8 cellular contexts compared by ENCODE assay signal in the genomic region with DNA sequence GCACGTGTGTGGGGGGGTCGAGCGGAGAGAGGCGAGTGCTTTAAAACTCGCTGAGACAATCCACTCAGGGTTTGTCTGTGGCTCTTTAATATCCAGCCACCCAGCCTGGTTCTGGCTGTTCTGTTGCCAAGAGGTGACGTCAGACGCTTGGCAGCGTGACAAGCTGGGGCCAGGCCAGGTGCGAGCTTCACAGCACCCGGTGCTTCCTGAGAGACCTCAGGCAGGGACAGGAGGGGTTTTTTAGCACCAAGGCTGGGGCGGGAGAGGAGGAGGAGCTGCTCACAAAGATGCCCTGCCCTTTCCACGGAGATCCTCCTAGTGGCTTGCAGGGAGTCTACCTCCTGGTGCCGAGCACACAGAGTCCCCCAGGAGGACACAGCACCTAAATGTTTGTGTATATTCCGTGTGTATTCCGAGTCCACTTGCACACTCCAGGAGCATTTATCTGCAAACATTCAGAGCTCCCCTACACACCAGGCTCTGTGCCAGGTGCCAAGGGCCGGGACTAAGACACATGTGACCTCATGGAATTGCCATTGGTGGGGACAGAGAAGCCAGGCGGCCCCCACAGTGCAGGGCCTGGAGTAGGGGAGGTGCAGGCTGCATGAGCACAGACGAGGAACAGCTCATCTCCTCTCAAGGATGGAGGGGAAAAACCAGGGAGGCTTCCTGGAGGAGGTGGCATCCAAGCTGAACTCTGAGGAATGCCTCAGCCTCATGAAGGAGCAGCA.
A peak's percentile ranks its signal among the peaks of the same experiment; 100 is the strongest.
DNase-seq lines count a peak whose midpoint lies in the region; ATAC-seq and TF ChIP-seq lines count a peak whose summit lies in the region.

No MANE protein-coding gene starts in this region.

- no peak overlapping the region for H3K4me3 Mint-ChIP-seq in type B pancreatic cell

- TF ChIP-seq CTCF in lower lobe of right lung (IDR thresholded peaks at IDR 0.05) (no peak), type B pancreatic cell (conservative IDR thresholded peaks at IDR 0.05) (no peak)

- no peak overlapping the region for H3K27ac Mint-ChIP-seq in type B pancreatic cell

- no peaks in the 10 kb centered on the region for H3K9me3 ChIP-seq in lower lobe of right lung

- no peaks in the 10 kb centered on the region for H3K36me3 Mint-ChIP-seq in type B pancreatic cell

- no peaks in the 10 kb centered on the region for H3K36me3 ChIP-seq in lower lobe of right lung

- peak; percentile 92 for DNase-seq in DMS 273 (lab: John Stamatoyannopoulos, UW; ENCODE audit: unreplicated experiment)
- peak; percentile 33 for DNase-seq in NCI-H128 (lab: John Stamatoyannopoulos, UW; ENCODE audit: unreplicated experiment)
- DNase-seq in anterior cingulate cortex (lab: John Stamatoyannopoulos, UW): peak in 56 of 58 donors; percentile 18 to 87 (median 63)
- DNase-seq in lower lobe of right lung: peak; percentile 73
- DNase-seq in NOMO-1 (lab: John Stamatoyannopoulos, UW; ENCODE audit: unreplicated experiment in 2 of 2): no peak
- no peak for DNase-seq in COLO829 (ENCODE audit: low spot score)
- no peak for DNase-seq in type B pancreatic cell (ENCODE audit: extremely low spot score, unreplicated experiment)

- peaks cover 5% of the 10 kb centered on the region for H3K4me1 ChIP-seq in lower lobe of right lung

- no peaks in the 10 kb centered on the region for H3K9me3 Mint-ChIP-seq in type B pancreatic cell

- peaks cover 5% of the 10 kb centered on the region for H3K27me3 ChIP-seq in lower lobe of right lung (ENCODE audit: low read depth)

- H3K27me3 Mint-ChIP-seq in type B pancreatic cell: peaks cover 16% of the 10 kb centered on the region

- ATAC-seq in lower lobe of right lung (peak; percentile 81 to 90), GM19023 (IDR thresholded peaks at IDR 0.05; ENCODE audit: unreplicated experiment) (no peak)

- intact Hi-C loops in lower lobe of right lung (cut with DNase I): no loop called here

- no peak overlapping the region for H3K4me3 ChIP-seq in lower lobe of right lung

- H3K27ac ChIP-seq in lower lobe of right lung: no peak overlapping the region

- H3K4me1 Mint-ChIP-seq in type B pancreatic cell (ENCODE audit: unreplicated experiment): no peaks in the 10 kb centered on the region

Comparison
In these comparisons a context has a peak if more than half of its experiments do, and no peak if none do; other contexts are left out.
1. DNase-seq: peak in DMS 273 (single experiment), NCI-H128 (single experiment), anterior cingulate cortex (56 of 58) and lower lobe of right lung (single experiment); none in NOMO-1 (0 of 2), COLO829 (single experiment) and type B pancreatic cell (single experiment).